In genomic region chr7:25546306-25546705, GRCh38 we compare ENCODE assay signal across 25 cellular contexts.
"Had no signal": no experiment of that assay in that cellular context is flagged by ENCODE, and none has a peak within 500 bp of the region (broad histone marks: within the 10 kb centered on the region; RNA-seq: fewer than 3 reads in every experiment).

No MANE protein-coding gene starts in this region.

- H3K27ac Mint-ChIP-seq: natural killer cell treated with Interleukin-12 subunit alpha and Interleukin-12 subunit beta and Interleukin-15 and Interleukin-18, amount 100 ng/mL, for 72 hours; neural progenitor cell; progenitor cell of endocrine pancreas; stimulated activated effector memory CD8-positive, alpha-beta T cell treated with anti-CD3 and anti-CD28 coated beads, Interleukin-12 subunit alpha, Interleukin-12 subunit beta, amount 100 ng/mL, for 72 hours; stimulated activated naive B cell treated with anti-CD40 and anti-IgM and Interleukin-4, amounts not matched to agents 10 μg/mL and 1 μg/mL and 100 μg/mL, for 72 hours; stimulated activated naive CD8-positive, alpha-beta T cell treated with anti-CD3 and anti-CD28 coated beads, Interleukin-15, Interleukin-2, amounts not matched to agents 100 ng/mL and 50 ng/mL, for 24 hours had no signal

- H3K4me3 Mint-ChIP-seq: naive thymus-derived CD8-positive, alpha-beta T cell; natural killer cell treated with Interleukin-12 subunit alpha and Interleukin-12 subunit beta and Interleukin-15 and Interleukin-18, amount 100 ng/mL, for 72 hours; neural progenitor cell; stimulated activated effector memory CD8-positive, alpha-beta T cell treated with anti-CD3 and anti-CD28 coated beads, Interleukin-12 subunit alpha, Interleukin-12 subunit beta, amount 100 ng/mL, for 72 hours; stimulated activated naive B cell treated with anti-CD40 and anti-IgM and Interleukin-4, amounts not matched to agents 10 μg/mL and 1 μg/mL and 100 μg/mL, for 72 hours; stimulated activated naive CD8-positive, alpha-beta T cell treated with anti-CD3 and anti-CD28 coated beads, Interleukin-15, Interleukin-2, amounts not matched to agents 100 ng/mL and 50 ng/mL, for 24 hours had no signal

- ATAC-seq: naive thymus-derived CD8-positive, alpha-beta T cell; natural killer cell treated with Interleukin-12 subunit alpha and Interleukin-12 subunit beta and Interleukin-15 and Interleukin-18, amount 100 ng/mL, for 72 hours; psoas muscle; right cardiac atrium; right lobe of liver; stimulated activated effector memory CD8-positive, alpha-beta T cell treated with anti-CD3 and anti-CD28 coated beads, Interleukin-12 subunit alpha, Interleukin-12 subunit beta, amount 100 ng/mL, for 72 hours; stimulated activated naive B cell treated with anti-CD40 and anti-IgM and Interleukin-4, amounts not matched to agents 10 μg/mL and 1 μg/mL and 100 μg/mL, for 72 hours; upper lobe of right lung had no signal

- H3K9me3 Mint-ChIP-seq: natural killer cell treated with Interleukin-12 subunit alpha and Interleukin-12 subunit beta and Interleukin-15 and Interleukin-18, amount 100 ng/mL, for 72 hours; neural progenitor cell; stimulated activated effector memory CD8-positive, alpha-beta T cell treated with anti-CD3 and anti-CD28 coated beads, Interleukin-12 subunit alpha, Interleukin-12 subunit beta, amount 100 ng/mL, for 72 hours; stimulated activated naive B cell treated with anti-CD40 and anti-IgM and Interleukin-4, amounts not matched to agents 10 μg/mL and 1 μg/mL and 100 μg/mL, for 72 hours; stimulated activated naive CD8-positive, alpha-beta T cell treated with anti-CD3 and anti-CD28 coated beads, Interleukin-15, Interleukin-2, amounts not matched to agents 100 ng/mL and 50 ng/mL, for 24 hours had no signal

- H3K36me3 Mint-ChIP-seq: naive thymus-derived CD8-positive, alpha-beta T cell; natural killer cell treated with Interleukin-12 subunit alpha and Interleukin-12 subunit beta and Interleukin-15 and Interleukin-18, amount 100 ng/mL, for 72 hours; neural progenitor cell; stimulated activated effector memory CD8-positive, alpha-beta T cell treated with anti-CD3 and anti-CD28 coated beads, Interleukin-12 subunit alpha, Interleukin-12 subunit beta, amount 100 ng/mL, for 72 hours; stimulated activated naive B cell treated with anti-CD40 and anti-IgM and Interleukin-4, amounts not matched to agents 10 μg/mL and 1 μg/mL and 100 μg/mL, for 72 hours; type B pancreatic cell had no signal

- DNase-seq: naive thymus-derived CD8-positive, alpha-beta T cell; occipital lobe; ovary; posterior cingulate gyrus; psoas muscle; right cardiac atrium; right lobe of liver; sigmoid colon; small intestine; stimulated activated CD4-positive, alpha-beta T cell treated with anti-CD3 and anti-CD28 coated beads, Interleukin-15, amount 100 ng/mL, for 24 hours; stimulated activated CD4-positive, alpha-beta T cell treated with anti-CD3 and anti-CD28 coated beads, Interleukin-2, amount 100 ng/mL, for 24 hours; stimulated activated CD4-positive, alpha-beta T cell treated with anti-CD3 and anti-CD28 coated beads, Interleukin-2, amount 100 ng/mL, for 48 hours; stimulated activated CD4-positive, alpha-beta T cell treated with anti-CD3 and anti-CD28 coated beads, Interleukin-4, amount 100 ng/mL, for 24 hours; stimulated activated naive B cell treated with anti-CD40 and anti-IgM and Interleukin-4, amounts not matched to agents 10 μg/mL and 1 μg/mL and 100 μg/mL, for 72 hours; stimulated activated naive CD4-positive, alpha-beta T cell treated with Interleukin-2 at 50 U/mL for 16 hours; stomach; thyroid gland; upper lobe of right lung; uterus had no signal

- H3K4me1 Mint-ChIP-seq: stimulated activated effector memory CD8-positive, alpha-beta T cell treated with anti-CD3 and anti-CD28 coated beads, Interleukin-12 subunit alpha, Interleukin-12 subunit beta, amount 100 ng/mL, for 72 hours; stimulated activated naive B cell treated with anti-CD40 and anti-IgM and Interleukin-4, amounts not matched to agents 10 μg/mL and 1 μg/mL and 100 μg/mL, for 72 hours had no signal
